26 cellular contexts compared by ENCODE assay signal in the genomic region with DNA sequence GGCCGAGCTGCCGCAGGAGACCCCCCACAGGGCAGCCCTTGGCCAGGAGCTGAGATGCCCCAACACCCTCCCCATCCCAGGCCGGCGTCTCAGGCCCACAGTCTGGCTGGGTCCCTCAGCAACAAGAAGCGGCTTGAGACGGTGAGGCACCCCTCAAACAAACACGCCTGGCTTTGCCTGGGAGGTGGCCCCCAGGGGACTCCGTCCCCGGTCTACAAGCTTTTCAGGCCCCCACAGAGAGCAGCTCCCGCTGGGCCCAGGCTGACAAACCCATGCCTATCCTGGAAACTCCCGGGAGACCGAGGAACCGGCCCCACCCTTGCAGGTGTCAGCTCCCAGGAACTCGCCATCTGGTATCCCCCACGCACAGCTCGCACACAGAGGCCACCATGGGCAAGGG.
"Had no signal": no experiment of that assay in that cellular context is flagged by ENCODE, and none has a peak within 500 bp of the region (broad histone marks: within the 10 kb centered on the region; RNA-seq: fewer than 3 reads in every experiment).

No MANE protein-coding gene starts in this region.

- H3K4me1 ChIP-seq: gastrocnemius medialis, pancreas, thyroid gland, vagina had no signal

- H3K9me3 ChIP-seq: gastrocnemius medialis, neutrophil, pancreas, thyroid gland, vagina had no signal

- DNase-seq: cortex of kidney; dorsolateral prefrontal cortex; effector CD8-positive, alpha-beta T cell; endodermal cell; foreskin fibroblast; gastrocnemius medialis; head of caudate nucleus; kidney; natural killer cell; pancreas; stimulated activated CD4-positive, alpha-beta T cell treated with anti-CD3 and anti-CD28 coated beads, Interleukin-12 subunit alpha, Interleukin-12 subunit beta, amount 100 ng/mL, for 4 hours; stimulated activated CD4-positive, alpha-beta T cell treated with anti-CD3 and anti-CD28 coated beads, Interleukin-1b, Interleukin-23, amount 100 ng/mL, for 48 hours; stimulated activated CD4-positive, alpha-beta T cell treated with anti-CD3 and anti-CD28 coated beads, Interleukin-4, amount 100 ng/mL, for 1 hour; stimulated activated CD8-positive, alpha-beta memory T cell treated with anti-CD3 and anti-CD28 coated beads, Interleukin-4, amount 100 ng/mL, for 48 hours; stimulated activated naive CD4-positive, alpha-beta T cell; stimulated activated naive CD8-positive, alpha-beta T cell treated with anti-CD3 and anti-CD28 coated beads, Interleukin-15, amount 100 ng/mL, for 72 hours; thyroid gland; trophoblast cell had no signal

- H3K27ac ChIP-seq: dorsolateral prefrontal cortex, epithelial cell of prostate, gastrocnemius medialis, neutrophil, pancreas, thyroid gland, vagina had no signal

- ATAC-seq: esophagus mucosa; gastrocnemius medialis; left lobe of liver; natural killer cell; pancreas; sciatic nerve; stimulated activated naive CD8-positive, alpha-beta T cell treated with anti-CD3 and anti-CD28 coated beads, Interleukin-15, amount 100 ng/mL, for 72 hours had no signal

- H3K4me3 ChIP-seq: dorsolateral prefrontal cortex, gastrocnemius medialis, lung, pancreas, smooth muscle cell, thyroid gland, vagina had no signal

- H3K27me3 ChIP-seq: dorsolateral prefrontal cortex, gastrocnemius medialis, neutrophil, pancreas, thyroid gland, vagina had no signal

- H3K4me2 ChIP-seq: smooth muscle cell had no signal

- H3K36me3 ChIP-seq: gastrocnemius medialis, pancreas, thyroid gland, vagina had no signal
